Comparison of ENCODE assay signal across 18 cellular contexts in genomic region chr4:8905236-8905772, GRCh38. TPM values are rescaled to one million over a fixed set of nuclear protein-coding genes. Genes with fewer than 3 reads are reported as not detected.
DNase-seq lines count a peak whose midpoint lies in the region; ATAC-seq and TF ChIP-seq lines count a peak whose summit lies in the region.
"Had no signal": no experiment of that assay in that cellular context is flagged by ENCODE, and none has a peak within 500 bp of the region (broad histone marks: within the 10 kb centered on the region; RNA-seq: fewer than 3 reads in every experiment).

No MANE protein-coding gene starts in this region.

- DNase-seq in activated effector memory CD4-positive, alpha-beta T cell treated with anti-CD3 and anti-CD28 coated beads, Interleukin-2, amount 50 U/mL, for 16 hours = peak; percentile 22
- no peak for DNase-seq in activated effector memory CD4-positive, alpha-beta T cell treated with Interleukin-2 at 50 U/mL for 16 hours
- DNase-seq in BE2C (peak; percentile 1), endodermal cell (peak; percentile 17), posterior vena cava (ENCODE audit: low spot score) (peak; percentile 48), tibial nerve (ENCODE audit: low spot score in 2 of 2) (no peak), amygdala (lab: John Stamatoyannopoulos, UW) (no peak)
- DNase-seq: COR-L47, DMS153, Karpas-422, MM.1S, NCI-H1105, NCI-H2029, NCI-H510A treated with DMSO at 0.1 percent for 48 hours, SIG-M5 had no signal

- no peak for TF ChIP-seq EP300 in tibial nerve (IDR thresholded peaks at IDR 0.05)

- H3K36me3 Mint-ChIP-seq in endodermal cell (ENCODE audit: low read depth) = no peaks in the 10 kb centered on the region

- 88 to 91% methylated on average over 20 of the region's 20 CpGs for WGBS in endodermal cell (ENCODE audit: insufficient coverage in 1 of 2, insufficient read length in 1 of 2), 2 experiments
- 79 to 80% methylated on average over 20 of the region's 20 CpGs for WGBS in tibial nerve, 2 donors

- H3K36me3 ChIP-seq in BE2C (no peaks in the 10 kb centered on the region), endodermal cell (ENCODE audit: control insufficient read depth, insufficient read depth, low read length) (no peaks in the 10 kb centered on the region), tibial nerve (no peaks in the 10 kb centered on the region)
- H3K36me3 ChIP-seq: Peyer's patch had no signal

- H3K27ac Mint-ChIP-seq in endodermal cell = no peak overlapping the region

- no peak overlapping the region for H3K9ac ChIP-seq in endodermal cell (ENCODE audit: extremely low read depth, low read length, poor library complexity, severe bottlenecking)

- H3K9me3 ChIP-seq in BE2C (no peaks in the 10 kb centered on the region; the same call in 1 of the 2 replicates), endodermal cell (ENCODE audit: control insufficient read depth, low read length) (peaks cover 19% of the 10 kb centered on the region), tibial nerve (peaks cover 0 to 47% (median 0%) of the 10 kb centered on the region in 4 donors)

- peaks cover 34% of the 10 kb centered on the region for H3K27me3 Mint-ChIP-seq in endodermal cell (ENCODE audit: insufficient read depth)

- intact Hi-C loops in posterior vena cava (cut with DNase I) = no loop called here

- no peaks in the 10 kb centered on the region for H3K4me1 Mint-ChIP-seq in endodermal cell

- H3K27me3 ChIP-seq in BE2C = no peaks in the 10 kb centered on the region; the same call in 1 of the 2 replicates
- H3K27me3 ChIP-seq in endodermal cell (ENCODE audit: control insufficient read depth, insufficient read depth, low read length, poor library complexity, severe bottlenecking) = peaks cover 10% of the 10 kb centered on the region
- H3K27me3 ChIP-seq in tibial nerve = no peaks in the 10 kb centered on the region
- H3K27me3 ChIP-seq: Peyer's patch had no signal

- H3K27ac ChIP-seq in endodermal cell (ENCODE audit: low read depth, low read length) = no peak overlapping the region
- no peak overlapping the region for H3K27ac ChIP-seq in tibial nerve
- H3K27ac ChIP-seq: C4-2B, Peyer's patch had no signal

- no peaks in the 10 kb centered on the region for H3K4me1 ChIP-seq in BE2C
- no peaks in the 10 kb centered on the region for H3K4me1 ChIP-seq in endodermal cell (ENCODE audit: control insufficient read depth, insufficient read depth, low read length)
- no peaks in the 10 kb centered on the region for H3K4me1 ChIP-seq in tibial nerve
- H3K4me1 ChIP-seq: Peyer's patch had no signal

- H3K4me3 Mint-ChIP-seq in endodermal cell = no peak overlapping the region

- no peak for ATAC-seq in HG03521 (IDR thresholded peaks at IDR 0.05; ENCODE audit: unreplicated experiment)

- H3K4me3 ChIP-seq in BE2C (ENCODE audit: low read depth, low read length) (no peak overlapping the region), endodermal cell (ENCODE audit: low read length) (no peak overlapping the region), tibial nerve (no peak overlapping the region)
- H3K4me3 ChIP-seq: Peyer's patch had no signal

- H3K9me3 Mint-ChIP-seq in endodermal cell = peaks cover 37% of the 10 kb centered on the region

- TF ChIP-seq CTCF in BE2C (IDR thresholded peaks at IDR 0.05; ENCODE audit: low read depth, low read length) (no peak), endodermal cell (conservative IDR thresholded peaks at IDR 0.05) (no peak), tibial nerve (IDR thresholded peaks at IDR 0.05) (no peak)

- no peak for TF ChIP-seq POLR2A in tibial nerve (IDR thresholded peaks at IDR 0.05)

RNA-seq across cellular contexts. Expression of gene HMX1, which starts 33.7 kb away (rescaled TPM):
- polyA plus RNA-seq in BE2C (2012; ENCODE audit: insufficient read depth, insufficient read length, low read depth) = 31.2 TPM
- total RNA-seq in endodermal cell = 1 to 10 TPM in 1 of 2 donors, not detected in 1; 1.2 TPM
- polyA plus RNA-seq in endodermal cell (2013, experiment 1 of 2) = 1.4 TPM
- 0.95 TPM for polyA plus RNA-seq in endodermal cell (2013, experiment 2 of 2)
- under 1 TPM in 1 of 2 donors, not detected in 1; 0.19 TPM for total RNA-seq in posterior vena cava
- under 1 TPM in 1 of 4 donors, not detected in 3; 0.21 TPM for total RNA-seq in tibial nerve
- total RNA-seq: Peyer's patch had no signal

Comparison
In these comparisons a context has a peak if more than half of its experiments do, and no peak if none do; other contexts are left out.
1. DNase-seq: peak in activated effector memory CD4-positive, alpha-beta T cell treated with anti-CD3 and anti-CD28 coated beads, Interleukin-2, amount 50 U/mL, for 16 hours (single experiment), BE2C (single experiment), endodermal cell (single experiment) and posterior vena cava (single experiment); none in activated effector memory CD4-positive, alpha-beta T cell treated with Interleukin-2 at 50 U/mL for 16 hours (single experiment), tibial nerve (0 of 2) and amygdala (0 of 56).